In the genomic region with DNA sequence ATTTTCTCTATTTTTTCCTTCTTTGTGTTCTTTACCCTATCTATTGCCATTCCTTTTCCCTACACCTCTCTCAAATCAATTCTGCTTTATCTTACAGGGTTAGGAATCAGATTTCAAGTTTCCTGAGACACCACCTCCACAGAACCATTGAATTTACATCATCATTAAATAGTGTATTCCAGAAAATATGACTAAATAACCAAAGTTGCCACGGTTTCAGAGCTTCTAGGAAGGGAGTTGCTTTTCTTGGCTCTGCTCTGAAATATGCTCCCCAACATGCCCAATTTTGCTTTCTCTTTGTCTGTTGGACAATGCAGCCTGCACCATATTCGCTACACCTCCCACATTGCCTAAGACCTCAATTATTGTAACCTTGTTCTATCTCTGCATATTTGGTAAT, we compare ENCODE assay signal across 27 cellular contexts.
DNase-seq lines count a peak whose midpoint lies in the region; ATAC-seq, FAIRE-seq and TF ChIP-seq lines count a peak whose summit lies in the region.
"Had no signal": no experiment of that assay in that cellular context is flagged by ENCODE, and none has a peak within 500 bp of the region (broad histone marks: within the 10 kb centered on the region; RNA-seq: fewer than 3 reads in every experiment).

No MANE protein-coding gene starts in this region.

- BruUV-seq in IMR-90 (replicated peaks; lab: Mats Ljungman, UMichigan) (no TSS peak), HepG2 (replicated peaks; lab: Mats Ljungman, UMichigan) (no TSS peak)

- no peak overlapping the region for H4K91ac ChIP-seq in IMR-90 (ENCODE audit: insufficient read depth, low read depth, low read length)

- H3K36me3 ChIP-seq in IMR-90 (ENCODE audit: control insufficient read depth, insufficient read depth, low read length) (no peaks in the 10 kb centered on the region), HepG2 (replicated peaks in 1 of 2; ENCODE audit: control insufficient read depth in 1 of 2, insufficient read depth in 2 of 2, low read length in 2 of 2) (no peaks in the 10 kb centered on the region)
- H3K36me3 ChIP-seq: BLaER1, gastrocnemius medialis, HAP-1, Peyer's patch had no signal

- FAIRE-seq in HepG2 (lab: Jason Lieb, UNC) = no peak
- FAIRE-seq in RCC 7860 (lab: Jason Lieb, UNC) = no peak

- H2BK20ac ChIP-seq in IMR-90 (ENCODE audit: low read depth, low read length) = peak overlapping the region; percentile 50; the same call in 1 of the 2 replicates

- ATAC-seq in IMR-90 (ENCODE audit: low read depth) (peak; percentile 33), HepG2 (no peak)
- ATAC-seq: A549; activated CD8-positive, alpha-beta T cell treated with anti-CD3 and anti-CD28 coated beads for 36 hours; activated T-helper 17 cell treated with anti-CD3 and anti-CD28 coated beads, Interleukin-2, amount 50 U/mL, for 72 hours; gastrocnemius medialis; psoas muscle had no signal

- 0 out of 2 replicates have a peak overlapping the region, but pooled peaks have one; percentile 6 for H3K4ac ChIP-seq in IMR-90 (ENCODE audit: low read depth, low read length)

- no CpG with 5 or more reads among the region's 2 CpGs for WGBS in IMR-90 (ENCODE audit: extremely low coverage in 2 of 2, insufficient read length in 1 of 2), 2 experiments
- WGBS in HepG2 (ENCODE audit: low lambda C conversion rate) = 45% methylated on average over 2 of the region's 2 CpGs

- H3K4me1 ChIP-seq in IMR-90 (ENCODE audit: control insufficient read depth, insufficient read depth, low read length) = no peaks in the 10 kb centered on the region; the same call in 1 of the 2 replicates
- H3K4me1 ChIP-seq in HepG2 (ENCODE audit: insufficient read depth, low read length) = peaks cover 78% of the 10 kb centered on the region
- H3K4me1 ChIP-seq: BLaER1, gastrocnemius medialis, Peyer's patch, psoas muscle had no signal

- POLR2A ChIA-PET in AG04450 (lab: Yijun Ruan, JAX) (interaction anchor here (1.6 to 2.1 kb wide), 2 partner anchors 31 to 33 kb away, joined by 4 to 11 read pairs; no protein-coding TSS in a partner anchor), IMR-90 (lab: Charles Lee; ENCODE audit: unreplicated experiment) (no interaction called here), HepG2 (lab: Yijun Ruan, JAX) (interaction anchor here (1.4 to 2.0 kb wide), 2 partner anchors 14 to 23 kb away, joined by 5 read pairs; no protein-coding TSS in a partner anchor)

- H2AK5ac ChIP-seq in IMR-90 (ENCODE audit: low read depth, low read length) = no peak overlapping the region

- no peaks in the 10 kb centered on the region for H4K20me1 ChIP-seq in IMR-90 (ENCODE audit: insufficient read depth, low read length)
- no peaks in the 10 kb centered on the region for H4K20me1 ChIP-seq in HepG2 (ENCODE audit: insufficient read depth, low read length)

- intact Hi-C loops in IMR-90 (cut with micrococcal nuclease) (loop anchor here (1.0 kb wide), 2 partner anchors 126 to 145 kb away; no protein-coding TSS in a partner anchor), HepG2 (cut with micrococcal nuclease; ENCODE audit: unreplicated experiment) (no loop called here)

- DNase-seq in AG04450 (ENCODE audit: low read depth, low spot score) (no peak), IMR-90 (peak; percentile 52), dermis microvascular lymphatic vessel endothelial cell (ENCODE audit: low read depth in 2 of 2) (peak; percentile 5 to 9), HepG2 (ENCODE audit: low spot score) (no peak), NCI-H2227 (lab: John Stamatoyannopoulos, UW; ENCODE audit: unreplicated experiment) (no peak), coronary artery (ENCODE audit: low spot score) (no peak), RCC 7860 (ENCODE audit: low spot score) (no peak)
- DNase-seq in central memory CD4-positive, alpha-beta T cell = no peak
- DNase-seq: activated CD4-positive, CD25-positive, alpha-beta regulatory T cell treated with anti-CD3 and anti-CD28 coated beads, Interleukin-2, amount 50 U/mL, for 72 hours; activated CD8-positive, alpha-beta T cell treated with anti-CD3 and anti-CD28 coated beads for 36 hours; activated naive CD4-positive, alpha-beta T cell treated with anti-CD3 and anti-CD28 coated beads, Interleukin-2, amount 50 U/mL, for 16 hours; amygdala; caudate nucleus; gastrocnemius medialis; naive B cell; NCI-H1048; NCI-H187; NCI-H526; Peyer's patch; psoas muscle; trophoblast cell had no signal

- CTCF ChIA-PET in AG04450 (lab: Charles Lee) = interaction anchor here (1.0 to 5.7 kb wide), 20 partner anchors 10 to 558 kb away, joined by 3 to 111 read pairs (median 6); no protein-coding TSS in a partner anchor
- CTCF ChIA-PET in IMR-90 (lab: Yijun Ruan, JAX) = interaction anchor here (0.6 to 2.9 kb wide), 4 partner anchors 14 to 147 kb away, joined by 3 to 23 read pairs (median 5); no protein-coding TSS in a partner anchor
- CTCF ChIA-PET in HepG2 (lab: Yijun Ruan, JAX; ENCODE audit: low intra/inter-chr PET ratio, low total read pairs) = interaction anchor here (1.7 kb wide), 1 partner anchor 145 kb away, joined by 9 read pairs; no protein-coding TSS in a partner anchor

- no peaks in the 10 kb centered on the region for H3K9me1 ChIP-seq in IMR-90 (ENCODE audit: insufficient read depth, low read length)

- H3K18ac ChIP-seq in IMR-90 (ENCODE audit: low read depth, low read length) = peak overlapping the region; percentile 48; the same call in 1 of the 2 replicates

- H3K4me2 ChIP-seq in IMR-90 (ENCODE audit: low read depth, low read length) = peak overlapping the region; percentile 25; the same call in 1 of the 2 replicates
- peak overlapping the region; percentile 82 for H3K4me2 ChIP-seq in HepG2 (ENCODE audit: low read depth, low read length)
- H3K4me2 ChIP-seq: BLaER1, hepatocyte had no signal

- H3K9ac ChIP-seq in IMR-90 (ENCODE audit: low read depth, low read length) = no peak overlapping the region
- H3K9ac ChIP-seq in HepG2 (ENCODE audit: insufficient read depth, low read depth, low read length) = peak overlapping the region; percentile 66
- H3K9ac ChIP-seq: BLaER1 had no signal

- peak overlapping the region; percentile 5; the same call in 1 of the 2 replicates for H2BK120ac ChIP-seq in IMR-90 (ENCODE audit: low read depth, low read length)

- H3K4me3 ChIP-seq in AG04450 (ENCODE audit: low read depth, low read length) = no peak overlapping the region
- no peak overlapping the region for H3K4me3 ChIP-seq in IMR-90 (ENCODE audit: insufficient read depth, low read depth, low read length)
- H3K4me3 ChIP-seq in HepG2 (replicated peaks in 1 of 3; ENCODE audit: insufficient read depth in 1 of 3, low read depth in 2 of 3, low read length in 3 of 3) = peak overlapping the region in 2 of 3 experiments; percentile 7 to 33; a peak in 1 of 6 replicates
- no peak overlapping the region for H3K4me3 ChIP-seq in coronary artery
- H3K4me3 ChIP-seq: A549, BLaER1, gastrocnemius medialis, HAP-1, hepatocyte, Peyer's patch, psoas muscle had no signal

- H4K8ac ChIP-seq in IMR-90 (ENCODE audit: low read depth in 2 of 2, low read length in 2 of 2) = peak overlapping the region; percentile 20 to 29; a peak in 3 of 4 replicates

- dilution Hi-C loops in IMR-90 (cut with HindIII; ENCODE audit: low sequenced_read_pairs, unreplicated experiment) = no loop called here

- TF ChIP-seq POLR2A in IMR-90 (IDR thresholded peaks at IDR 0.05; ENCODE audit: low read depth, low read length) (no peak), HepG2 (IDR thresholded peaks at IDR 0.05; ENCODE audit: insufficient read depth in 1 of 2, low read depth in 2 of 2, low read length in 2 of 2) (no peak)

- TF ChIP-seq EP300 in HepG2 (IDR thresholded peaks at IDR 0.05; ENCODE audit: low read depth in 2 of 2, low read length in 2 of 2) = no peak
- no peak for TF ChIP-seq EP300 in HepG2 (CRISPR knock-in tag; IDR thresholded peaks at IDR 0.05; ENCODE audit: borderline replicate concordance)

- H3K79me1 ChIP-seq in IMR-90 (ENCODE audit: low read depth in 1 of 2, low read length in 2 of 2) = no peaks in the 10 kb centered on the region

- peaks cover 13% of the 10 kb centered on the region for H3K79me2 ChIP-seq in HepG2 (ENCODE audit: insufficient read depth, low read length)
- H3K79me2 ChIP-seq: hepatocyte had no signal

- H3K27me3 ChIP-seq in AG04450 (ENCODE audit: control insufficient read depth, insufficient read depth, low read length) (no peaks in the 10 kb centered on the region), IMR-90 (ENCODE audit: control insufficient read depth, insufficient read depth, low read length) (peaks cover 4% of the 10 kb centered on the region; the same call in 1 of the 2 replicates), HepG2 (ENCODE audit: control insufficient read depth in 1 of 2, insufficient read depth in 2 of 2, low read length in 2 of 2) (no peaks in the 10 kb centered on the region)
- H3K27me3 ChIP-seq: gastrocnemius medialis, hepatocyte, Peyer's patch had no signal

- in situ Hi-C loops in IMR-90 (cut with MboI; ENCODE audit: low sequenced_read_pairs) (no loop called here), HepG2 (cut with HindIII; ENCODE audit: extremely low pct_ligation_motif_present, low pct_unique_long_range_greater_than_20kb) (loop anchor here (10.0 kb wide), 1 partner anchor 123 kb away; the partner anchor contains the start of gene ACSL4)

- H4K5ac ChIP-seq in IMR-90 (ENCODE audit: low read depth, low read length) = peak overlapping the region; percentile 27; the same call in 1 of the 2 replicates

- H2BK15ac ChIP-seq in IMR-90 (ENCODE audit: low read depth, low read length) = peak overlapping the region; percentile 57; the same call in 1 of the 3 replicates

- TF ChIP-seq RAD21 in IMR-90 (IDR thresholded peaks at IDR 0.05; ENCODE audit: low read length) (no peak), HepG2 (CRISPR knock-in tag; IDR thresholded peaks at IDR 0.05) (no peak)

- H3K23ac ChIP-seq in IMR-90 (ENCODE audit: low read depth, low read length) = no peak overlapping the region

- TF ChIP-seq CTCF in AG04450 (IDR thresholded peaks at IDR 0.05; ENCODE audit: low read depth, low read length) (no peak), IMR-90 (conservative IDR thresholded peaks at IDR 0.05; ENCODE audit: low read depth, low read length) (no peak), HepG2 (CRISPR knock-in tag; IDR thresholded peaks at IDR 0.05) (no peak), coronary artery (IDR thresholded peaks at IDR 0.05) (no peak)

- H3K14ac ChIP-seq in IMR-90 (replicated peaks; ENCODE audit: low read depth, low read length) = 0 out of 2 replicates have a peak overlapping the region, but pooled peaks have one; percentile 57

- peak overlapping the region; percentile 52 for H3K27ac ChIP-seq in AG04450 (ENCODE audit: low read depth, low read length)
- H3K27ac ChIP-seq in IMR-90 (ENCODE audit: insufficient read depth, low read length) = peak overlapping the region; percentile 58
- peak overlapping the region; percentile 96 for H3K27ac ChIP-seq in HepG2 (ENCODE audit: extremely low read length, insufficient read depth, low read length)
- no peak overlapping the region for H3K27ac ChIP-seq in coronary artery
- H3K27ac ChIP-seq: BLaER1, epithelial cell of prostate, hepatocyte, Peyer's patch, psoas muscle had no signal

- H2BK5ac ChIP-seq in IMR-90 (ENCODE audit: low read depth, low read length, poor library complexity, severe bottlenecking) = peak overlapping the region; percentile 60

- no peaks in the 10 kb centered on the region; the same call in 1 of the 2 replicates for H3K9me3 ChIP-seq in AG04450 (ENCODE audit: control insufficient read depth, insufficient read depth, low read length)
- peaks cover 4% of the 10 kb centered on the region for H3K9me3 ChIP-seq in IMR-90 (ENCODE audit: control insufficient read depth, insufficient read depth, low read length)
- H3K9me3 ChIP-seq in HepG2 (ENCODE audit: low read length) = no peaks in the 10 kb centered on the region
- H3K9me3 ChIP-seq: gastrocnemius medialis, Peyer's patch had no signal

- no peak overlapping the region for H2AFZ ChIP-seq in IMR-90 (replicated peaks; ENCODE audit: low read length, poor library complexity)
- H2AFZ ChIP-seq in HepG2 (ENCODE audit: low read length) = no peak overlapping the region
- H2AFZ ChIP-seq: hepatocyte had no signal

- no peak overlapping the region for H3K56ac ChIP-seq in IMR-90 (ENCODE audit: extremely low read depth, insufficient read depth, low read length)

- no peak overlapping the region for H2AK9ac ChIP-seq in IMR-90 (replicated peaks; ENCODE audit: low read depth, low read length, poor library complexity)

Comparison
In these comparisons a context has a peak if more than half of its experiments do, and no peak if none do; other contexts are left out.
1. DNase-seq: peak in IMR-90 (single experiment) and dermis microvascular lymphatic vessel endothelial cell (2 of 2); none in AG04450 (single experiment), HepG2 (single experiment), NCI-H2227 (single experiment), coronary artery (single experiment), RCC 7860 (single experiment) and central memory CD4-positive, alpha-beta T cell (single experiment).
2. H3K27ac ChIP-seq: peak in AG04450 (single experiment), IMR-90 (single experiment) and HepG2 (single experiment); none in coronary artery (0 of 2).
3. H3K4me3 ChIP-seq: peak in HepG2 (2 of 3); none in AG04450 (single experiment), IMR-90 (single experiment) and coronary artery (single experiment).